9 cellular contexts compared by ENCODE assay signal in the genomic region with DNA sequence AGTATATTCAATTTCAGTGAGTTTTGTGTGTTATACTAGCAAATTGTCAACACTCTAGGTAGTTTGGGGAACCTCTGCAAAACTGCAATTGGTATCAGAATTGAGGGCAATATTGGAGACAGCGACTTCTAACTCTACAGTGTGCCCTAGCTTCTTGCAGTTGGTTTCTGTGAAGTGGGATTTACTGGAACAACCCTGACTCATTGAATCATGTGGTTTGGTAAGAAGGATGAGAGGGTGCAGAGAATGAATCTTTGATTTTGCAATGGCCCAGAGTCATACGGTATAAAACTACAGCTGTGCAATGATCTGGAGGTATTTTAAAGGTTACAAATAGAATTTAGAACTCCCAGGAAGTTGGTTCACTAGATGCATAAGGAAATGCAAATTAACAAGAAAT.
DNase-seq lines count a peak whose midpoint lies in the region; ATAC-seq and TF ChIP-seq lines count a peak whose summit lies in the region.
"Had no signal": no experiment of that assay in that cellular context is flagged by ENCODE, and none has a peak within 500 bp of the region (broad histone marks: within the 10 kb centered on the region; RNA-seq: fewer than 3 reads in every experiment).

No MANE protein-coding gene starts in this region.

- H3K9me3 ChIP-seq in aorta (ENCODE audit: control insufficient read depth, low read length), result no peaks in the 10 kb centered on the region

- H3K27me3 ChIP-seq in aorta (ENCODE audit: control insufficient read depth in 1 of 2, insufficient read depth in 2 of 2, low read length in 1 of 2), result no peaks in the 10 kb centered on the region

- intact Hi-C loops in posterior cingulate gyrus (cut with DNase I), result no loop called here
- intact Hi-C loops in aorta (cut with DNase I), result no loop called here

- no peak for ATAC-seq in aorta (ENCODE audit: low FRiP score)

- H3K27ac Mint-ChIP-seq in HFFc6, result no peak overlapping the region
- no peak overlapping the region for H3K27ac Mint-ChIP-seq in activated CD4-positive, alpha-beta memory T cell treated with anti-CD3 and anti-CD28 coated beads, Interleukin-2, amount 10 ng/mL, durations not matched to agents 7 days and 5 days

- POLR2A ChIA-PET in activated CD4-positive, alpha-beta memory T cell treated with anti-CD3 and anti-CD28 coated beads, Interleukin-2, amount 10 ng/mL, durations not matched to agents 7 days and 5 days (lab: Charles Lee), result no interaction called here

- CTCF ChIA-PET in activated CD4-positive, alpha-beta memory T cell treated with anti-CD3 and anti-CD28 coated beads, Interleukin-2, amount 10 ng/mL, durations not matched to agents 7 days and 5 days (lab: Charles Lee), result no interaction called here

- H3K27me3 Mint-ChIP-seq in HFFc6 (ENCODE audit: insufficient read depth), result no peaks in the 10 kb centered on the region
- H3K27me3 Mint-ChIP-seq in activated CD4-positive, alpha-beta memory T cell treated with anti-CD3 and anti-CD28 coated beads, Interleukin-2, amount 10 ng/mL, durations not matched to agents 7 days and 5 days, result no peaks in the 10 kb centered on the region

- H3K4me3 ChIP-seq in aorta (ENCODE audit: low read length in 2 of 2), result no peak overlapping the region

- TF ChIP-seq CTCF in HFFc6 (IDR thresholded peaks at IDR 0.05), result no peak

- in situ Hi-C loops in ACHN (cut with HindIII; ENCODE audit: low pct_ligation_motif_present, low pct_unique_long_range_greater_than_20kb, low sequenced_read_pairs), result no loop called here

- H3K36me3 ChIP-seq in aorta (ENCODE audit: control insufficient read depth in 1 of 2, insufficient read depth in 2 of 2, low read length in 1 of 2), result no peaks in the 10 kb centered on the region

- peaks cover 0 to 1% of the 10 kb centered on the region in 2 donors for H3K4me1 ChIP-seq in aorta (ENCODE audit: control insufficient read depth in 1 of 2, insufficient read depth in 2 of 2, low read length in 2 of 2)

- peaks cover 7% of the 10 kb centered on the region for H3K4me1 Mint-ChIP-seq in HFFc6 (ENCODE audit: low read depth)
- peaks cover 14% of the 10 kb centered on the region for H3K4me1 Mint-ChIP-seq in activated CD4-positive, alpha-beta memory T cell treated with anti-CD3 and anti-CD28 coated beads, Interleukin-2, amount 10 ng/mL, durations not matched to agents 7 days and 5 days

- H3K4me3 Mint-ChIP-seq in HFFc6, result peak overlapping the region; percentile 75; the same call in 1 of the 2 replicates
- H3K4me3 Mint-ChIP-seq in activated CD4-positive, alpha-beta memory T cell treated with anti-CD3 and anti-CD28 coated beads, Interleukin-2, amount 10 ng/mL, durations not matched to agents 7 days and 5 days, result peak overlapping the region; percentile 76

- H3K36me3 Mint-ChIP-seq in HFFc6 (ENCODE audit: low read depth), result no peaks in the 10 kb centered on the region
- H3K36me3 Mint-ChIP-seq in activated CD4-positive, alpha-beta memory T cell treated with anti-CD3 and anti-CD28 coated beads, Interleukin-2, amount 10 ng/mL, durations not matched to agents 7 days and 5 days (ENCODE audit: low read depth), result no peaks in the 10 kb centered on the region

- no peak overlapping the region for H3K27ac ChIP-seq in aorta (ENCODE audit: low read depth in 1 of 2, low read length in 2 of 2)

- H3K9me3 Mint-ChIP-seq in HFFc6, result no peaks in the 10 kb centered on the region
- no peaks in the 10 kb centered on the region for H3K9me3 Mint-ChIP-seq in activated CD4-positive, alpha-beta memory T cell treated with anti-CD3 and anti-CD28 coated beads, Interleukin-2, amount 10 ng/mL, durations not matched to agents 7 days and 5 days

- DNase-seq in ACHN, result peak; percentile 72
- no peak for DNase-seq in HFFc6
- DNase-seq in activated CD4-positive, alpha-beta memory T cell treated with anti-CD3 and anti-CD28 coated beads, Interleukin-2, amount 10 ng/mL, durations not matched to agents 7 days and 5 days, result no peak
- DNase-seq in glomerular visceral epithelial cell (ENCODE audit: extremely low spot score), result peak; percentile 36
- DNase-seq in stimulated activated naive CD4-positive, alpha-beta T cell (lab: John Stamatoyannopoulos, UW), result no peak
- DNase-seq in posterior cingulate gyrus, result no peak
- no peak for DNase-seq in HK-2 (ENCODE audit: unreplicated experiment)
- no peak for DNase-seq in aorta
- DNase-seq: NCI-H2107 had no signal

- 86 to 89% methylated on average over 2 of the region's 2 CpGs for WGBS in aorta, 2 donors

Comparison
In these comparisons a context has a peak if more than half of its experiments do, and no peak if none do; other contexts are left out.
1. DNase-seq: peak in ACHN (single experiment) and glomerular visceral epithelial cell (single experiment); none in HFFc6 (single experiment), activated CD4-positive, alpha-beta memory T cell treated with anti-CD3 and anti-CD28 coated beads, Interleukin-2, amount 10 ng/mL, durations not matched to agents 7 days and 5 days (single experiment), stimulated activated naive CD4-positive, alpha-beta T cell (0 of 6), posterior cingulate gyrus (0 of 10), HK-2 (single experiment) and aorta (0 of 2).